In the genomic region with DNA sequence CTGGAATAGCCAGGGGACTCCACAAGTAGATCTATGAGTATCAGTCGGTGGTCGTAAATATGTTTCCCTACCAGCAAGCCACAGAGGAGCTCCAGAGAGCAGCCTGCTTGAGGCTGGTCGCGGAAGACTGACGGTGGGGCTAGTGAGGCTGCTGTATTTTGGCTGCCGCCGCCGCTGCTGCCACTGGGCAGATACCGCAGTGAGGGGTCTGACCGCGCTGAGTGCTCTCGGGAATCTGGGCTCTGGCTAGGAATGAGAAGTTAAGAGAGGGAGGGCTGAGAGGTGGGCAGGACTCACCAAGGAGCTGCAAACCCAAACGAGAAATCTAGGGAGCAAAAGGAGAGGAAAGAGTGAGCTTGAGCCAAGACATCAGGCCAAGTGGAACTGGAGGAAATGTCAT, we compare ENCODE assay signal across 8 cellular contexts. TPM values are rescaled to one million over a fixed set of nuclear protein-coding genes. Genes with fewer than 3 reads are reported as not detected.
DNase-seq lines count a peak whose midpoint lies in the region; ATAC-seq and TF ChIP-seq lines count a peak whose summit lies in the region.

A gene with protein sequence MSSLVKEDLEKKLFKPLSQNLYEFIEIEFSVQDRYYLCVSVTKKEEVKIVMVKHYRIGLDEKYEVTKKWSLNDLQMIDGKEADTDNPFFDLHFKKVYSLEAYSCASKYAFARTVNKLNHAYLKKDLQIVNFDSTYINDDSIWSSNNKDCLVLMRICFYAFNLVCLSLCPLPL (plus strand): TSS at position 157 of the 400 bp plus-strand sequence. CDS start 237 bp downstream, at position 394.

- no peak within 1 kb of the TSS for H3K27ac ChIP-seq in heart right ventricle
- H3K27ac ChIP-seq in lower lobe of right lung = no peak within 1 kb of the TSS

- H3K27me3 ChIP-seq in heart right ventricle (peaks cover 0 to 38% (median 13%) of the 10 kb centered on the region in 7 donors), lower lobe of right lung (ENCODE audit: low read depth) (no peaks in the 10 kb centered on the region)

- peak in 1 of 8 donors; percentile 42 for ATAC-seq in heart right ventricle
- no peak for ATAC-seq in lower lobe of right lung
- no peak for ATAC-seq in GM21360 (IDR thresholded peaks at IDR 0.05; ENCODE audit: unreplicated experiment)

- H3K9me3 ChIP-seq in heart right ventricle (peaks cover 0 to 5% (median 0%) of the 10 kb centered on the region in 11 donors), lower lobe of right lung (no peaks in the 10 kb centered on the region)

- H3K36me3 ChIP-seq in heart right ventricle (no peaks in the 10 kb centered on the region), lower lobe of right lung (no peaks in the 10 kb centered on the region)

- no peak for TF ChIP-seq CTCF in heart right ventricle (IDR thresholded peaks at IDR 0.05)
- TF ChIP-seq CTCF in choroid plexus epithelial cell (conservative IDR thresholded peaks at IDR 0.05; ENCODE audit: low read depth, low read length) = peak; percentile 23
- no peak for TF ChIP-seq CTCF in lower lobe of right lung (IDR thresholded peaks at IDR 0.05)

- no peak for DNase-seq in heart right ventricle
- no peak for DNase-seq in cardiac septum (ENCODE audit: low spot score)
- peak; percentile 12 for DNase-seq in choroid plexus epithelial cell (ENCODE audit: low read depth)
- no peak for DNase-seq in lower lobe of right lung
- DNase-seq in LoVo (ENCODE audit: low spot score) = no peak
- DNase-seq in GM19240 (ENCODE audit: insufficient read length, low spot score) = no peak
- DNase-seq in cerebellar nuclear complex (lab: John Stamatoyannopoulos, UW) = no peak

- intact Hi-C loops in heart right ventricle (cut with DNase I) (no loop called here), cardiac septum (cut with DNase I) (no loop called here), lower lobe of right lung (cut with DNase I) (no loop called here)

- H3K4me3 ChIP-seq in heart right ventricle (peak within 1 kb of the TSS in 6 of 10 donors; percentile 16 to 36 (median 29)), choroid plexus epithelial cell (ENCODE audit: low read depth, low read length) (peak within 1 kb of the TSS; percentile 30), lower lobe of right lung (peak within 1 kb of the TSS; percentile 27)

- 4 to 6% methylated on average over 13 of the region's 13 CpGs for WGBS in heart right ventricle, 2 donors

- peaks cover 0 to 3% (median 0%) of the 10 kb centered on the region in 9 donors for H3K4me1 ChIP-seq in heart right ventricle
- no peaks in the 10 kb centered on the region for H3K4me1 ChIP-seq in lower lobe of right lung

RNA-seq across cellular contexts. Expression of the gene that starts here (rescaled TPM):
- total RNA-seq in heart right ventricle = not detected
- under 1 TPM in 1 of 2 donors, not detected in 1; 0.12 TPM for polyA plus RNA-seq in heart right ventricle
- not detected for total RNA-seq in cardiac septum
- not detected for total RNA-seq in lower lobe of right lung
